ENCODE assay signal across 21 cellular contexts in genomic region chr1:229063154-229063553, GRCh38.
DNase-seq lines count a peak whose midpoint lies in the region; ATAC-seq and TF ChIP-seq lines count a peak whose summit lies in the region.
"Had no signal": no experiment of that assay in that cellular context is flagged by ENCODE, and none has a peak within 500 bp of the region (broad histone marks: within the 10 kb centered on the region; RNA-seq: fewer than 3 reads in every experiment).

No MANE protein-coding gene starts in this region.

- CTCF ChIA-PET in CD8-positive, alpha-beta T cell (lab: Charles Lee), result no interaction called here

- WGBS in spleen, 5 donors, result 89 to 100% (median 92%) methylated on average over 1 of the region's 1 CpG
- WGBS in ovary, 3 donors, result 93 to 100% (median 97%) methylated on average over 1 of the region's 1 CpG

- no peak for TF ChIP-seq CTCF in CD8-positive, alpha-beta T cell (IDR thresholded peaks at IDR 0.05)
- TF ChIP-seq CTCF in VCaP (conservative IDR thresholded peaks at IDR 0.05) (no peak), neural crest cell (conservative IDR thresholded peaks at IDR 0.05) (no peak), spleen (IDR thresholded peaks at IDR 0.05 in 8 of 11, conservative IDR thresholded peaks at IDR 0.05 in 3 of 11) (no peak), ovary (IDR thresholded peaks at IDR 0.05) (no peak)

- TF ChIP-seq POLR2A in spleen (IDR thresholded peaks at IDR 0.05) (no peak), ovary (IDR thresholded peaks at IDR 0.05) (no peak)

- no peak overlapping the region for H3K4me3 ChIP-seq in CD8-positive, alpha-beta T cell (ENCODE audit: low read depth, low read length)
- H3K4me3 ChIP-seq in spleen (no peak overlapping the region), ovary (no peak overlapping the region)
- H3K4me3 ChIP-seq: BLaER1 treated with 17β-estradiol and CSF1 and Interleukin-3, amounts not matched to agents 10 nM and 100 nM; GM12878; K562 had no signal

- H3K27ac Mint-ChIP-seq in CD8-positive, alpha-beta T cell, result peak overlapping the region; percentile 1
- peak overlapping the region; percentile 0 for H3K27ac Mint-ChIP-seq in neural crest cell (ENCODE audit: unreplicated experiment)
- H3K27ac Mint-ChIP-seq: B cell, H9 had no signal

- H3K4me3 Mint-ChIP-seq in CD8-positive, alpha-beta T cell, result no peak overlapping the region
- no peak overlapping the region for H3K4me3 Mint-ChIP-seq in neural crest cell
- H3K4me3 Mint-ChIP-seq: B cell; CD8-positive, alpha-beta memory T cell; H9 had no signal

- H3K4me1 ChIP-seq in CD8-positive, alpha-beta T cell (ENCODE audit: insufficient read depth, low read length), result peaks cover 26% of the 10 kb centered on the region
- H3K4me1 ChIP-seq in spleen, result peaks cover 3 to 97% (median 60%) of the 10 kb centered on the region in 6 donors
- peaks cover 11% of the 10 kb centered on the region for H3K4me1 ChIP-seq in ovary (ENCODE audit: insufficient read depth)

- no peak for DNase-seq in CD8-positive, alpha-beta T cell
- DNase-seq in neural crest cell (ENCODE audit: low read depth, low spot score) (no peak), spleen (no peak), ovary (no peak)
- DNase-seq: 8988T; CD8-positive, alpha-beta memory T cell; COR-L47; DMS 273 treated with DMSO at 0.1 percent for 48 hours; DMS53; DND-41; EL; GOT3; H9; IMR-90 had no signal

- H3K27me3 Mint-ChIP-seq in CD8-positive, alpha-beta T cell (ENCODE audit: low read depth), result no peaks in the 10 kb centered on the region
- H3K27me3 Mint-ChIP-seq in neural crest cell (ENCODE audit: low read depth), result peaks cover 8% of the 10 kb centered on the region

- no peak overlapping the region for H3K27ac ChIP-seq in CD8-positive, alpha-beta T cell (ENCODE audit: low read depth, low read length)
- H3K27ac ChIP-seq in VCaP (peak overlapping the region; percentile 29; the same call in 1 of the 2 replicates), spleen (peak overlapping the region in 7 of 8 donors; percentile 5 to 89 (median 53)), ovary (no peak overlapping the region)
- H3K27ac ChIP-seq: BLaER1 treated with 17β-estradiol and CSF1 and Interleukin-3, amounts not matched to agents 10 nM and 100 nM had no signal

- ATAC-seq in CD8-positive, alpha-beta T cell, result no peak
- ATAC-seq in GM21723 (IDR thresholded peaks at IDR 0.05; ENCODE audit: unreplicated experiment), result no peak
- ATAC-seq in GM18868 (IDR thresholded peaks at IDR 0.05; ENCODE audit: unreplicated experiment), result no peak
- ATAC-seq: GM12878, K562 had no signal

- H3K4me1 Mint-ChIP-seq in CD8-positive, alpha-beta T cell (ENCODE audit: low read depth), result peaks cover 41% of the 10 kb centered on the region
- peaks cover 49% of the 10 kb centered on the region for H3K4me1 Mint-ChIP-seq in neural crest cell

- H3K9me3 Mint-ChIP-seq in CD8-positive, alpha-beta T cell, result no peaks in the 10 kb centered on the region
- no peaks in the 10 kb centered on the region for H3K9me3 Mint-ChIP-seq in neural crest cell
- H3K9me3 Mint-ChIP-seq: CD8-positive, alpha-beta memory T cell; H9 had no signal

- intact Hi-C loops in CD8-positive, alpha-beta T cell (cut with DNase I, micrococcal nuclease), result no loop called here
- intact Hi-C loops in spleen (cut with DNase I; ENCODE audit: low total_unique reads), result no loop called here
- intact Hi-C loops in ovary (cut with DNase I), result no loop called here

- H3K27me3 ChIP-seq in CD8-positive, alpha-beta T cell (ENCODE audit: insufficient read depth, low read length), result no peaks in the 10 kb centered on the region
- no peaks in the 10 kb centered on the region for H3K27me3 ChIP-seq in spleen (replicated peaks in 1 of 7)
- H3K27me3 ChIP-seq in ovary, result no peaks in the 10 kb centered on the region

- TF ChIP-seq EP300 in ovary (IDR thresholded peaks at IDR 0.05), result no peak

- no peaks in the 10 kb centered on the region for H3K36me3 ChIP-seq in CD8-positive, alpha-beta T cell (ENCODE audit: insufficient read depth, low read length)
- H3K36me3 ChIP-seq in spleen, result no peaks in the 10 kb centered on the region
- no peaks in the 10 kb centered on the region for H3K36me3 ChIP-seq in ovary
- H3K36me3 ChIP-seq: BLaER1 treated with 17β-estradiol and CSF1 and Interleukin-3, amounts not matched to agents 10 nM and 100 nM had no signal

- no peaks in the 10 kb centered on the region for H3K9me3 ChIP-seq in CD8-positive, alpha-beta T cell (ENCODE audit: low read length)
- H3K9me3 ChIP-seq in spleen, result no peaks in the 10 kb centered on the region
- H3K9me3 ChIP-seq in ovary, result no peaks in the 10 kb centered on the region
- H3K9me3 ChIP-seq: BLaER1 treated with 17β-estradiol and CSF1 and Interleukin-3, amounts not matched to agents 10 nM and 100 nM had no signal

- POLR2A ChIA-PET in CD8-positive, alpha-beta T cell (lab: Charles Lee), result no interaction called here

- H3K36me3 Mint-ChIP-seq in CD8-positive, alpha-beta T cell, result no peaks in the 10 kb centered on the region
- H3K36me3 Mint-ChIP-seq in neural crest cell (ENCODE audit: low read depth), result no peaks in the 10 kb centered on the region

Comparison
In these comparisons a context has a peak if more than half of its experiments do, and no peak if none do; other contexts are left out.
1. H3K27ac ChIP-seq: peak in VCaP (single experiment) and spleen (7 of 8); none in CD8-positive, alpha-beta T cell (single experiment) and ovary (0 of 2).